Comparison of ENCODE assay signal across 9 cellular contexts in genomic region chr1:26285366-26286063, GRCh38. TPM values are rescaled to one million over a fixed set of nuclear protein-coding genes. Genes with fewer than 3 reads are reported as not detected.
DNase-seq lines count a peak whose midpoint lies in the region; TF ChIP-seq lines count a peak whose summit lies in the region.
"Had no signal": no experiment of that assay in that cellular context is flagged by ENCODE, and none has a peak within 500 bp of the region (broad histone marks: within the 10 kb centered on the region; RNA-seq: fewer than 3 reads in every experiment).

No MANE protein-coding gene starts in this region.

- no peak for TF ChIP-seq POLR2A in sigmoid colon (IDR thresholded peaks at IDR 0.05)

- DNase-seq in GM12865 (ENCODE audit: low read depth) (peak; percentile 78), epithelial cell of esophagus (ENCODE audit: low read depth) (no peak), sigmoid colon (no peak), NCI-H1092 treated with DMSO at 0.1 percent for 48 hours (lab: John Stamatoyannopoulos, UW) (no peak), NCI-H1105 treated with DMSO at 0.1 percent for 48 hours (lab: John Stamatoyannopoulos, UW) (no peak), NCI-H446 treated with DMSO at 0.1 percent for 48 hours (lab: John Stamatoyannopoulos, UW) (no peak)

- TF ChIP-seq EP300 in sigmoid colon (IDR thresholded peaks at IDR 0.05): no peak

- no peak overlapping the region for H2AFZ ChIP-seq in SU-DHL-6 (ENCODE audit: low read depth, low read length, severe bottlenecking)

- TF ChIP-seq CTCF in 22Rv1 (IDR thresholded peaks at IDR 0.05) (peak; percentile 67), GM12865 (IDR thresholded peaks at IDR 0.05; ENCODE audit: insufficient read depth, low read depth, low read length, missing control alignments) (peak; percentile 58), SU-DHL-6 (IDR thresholded peaks at IDR 0.05; ENCODE audit: insufficient read depth, low read length, poor library complexity, severe bottlenecking) (peak; percentile 52), epithelial cell of esophagus (IDR thresholded peaks at IDR 0.05; ENCODE audit: insufficient read depth, low read depth, low read length, missing control alignments) (peak; percentile 31), sigmoid colon (IDR thresholded peaks at IDR 0.05) (no peak)

- no peaks in the 10 kb centered on the region; the same call in 1 of the 2 replicates for H4K20me1 ChIP-seq in SU-DHL-6 (ENCODE audit: low read depth, low read length)

- H3K9me2 ChIP-seq in SU-DHL-6 (replicated peaks; ENCODE audit: insufficient read depth, low read length): no peaks in the 10 kb centered on the region

- no peak overlapping the region for H3K4me2 ChIP-seq in SU-DHL-6 (ENCODE audit: low read depth, low read length, poor library complexity, severe bottlenecking)

- H3K9me3 ChIP-seq in SU-DHL-6 (ENCODE audit: insufficient read depth, low read length) (no peaks in the 10 kb centered on the region), sigmoid colon (no peaks in the 10 kb centered on the region)

- peaks cover 0 to 40% (median 34%) of the 10 kb centered on the region in 4 donors for H3K4me1 ChIP-seq in sigmoid colon

- no peaks in the 10 kb centered on the region for H3K36me3 ChIP-seq in SU-DHL-6 (ENCODE audit: low read length)
- H3K36me3 ChIP-seq in sigmoid colon: no peaks in the 10 kb centered on the region

- H3K27me3 ChIP-seq in SU-DHL-6 (ENCODE audit: low read length) (no peaks in the 10 kb centered on the region), sigmoid colon (no peaks in the 10 kb centered on the region)

- H3K79me2 ChIP-seq in SU-DHL-6 (ENCODE audit: insufficient read depth, low read length): peaks cover under 1% of the 10 kb centered on the region; the same call in 1 of the 2 replicates

- intact Hi-C loops in sigmoid colon (cut with DNase I): no loop called here

- WGBS in sigmoid colon, 2 donors: 81 to 88% methylated on average over 19 of the region's 19 CpGs

- H3K27ac ChIP-seq in 22Rv1 (no peak overlapping the region), SU-DHL-6 (ENCODE audit: low read depth, low read length) (peak overlapping the region; percentile 97; the same call in 1 of the 2 replicates), sigmoid colon (peak overlapping the region; percentile 11 to 60 (median 49))

- no peak overlapping the region for H3K9ac ChIP-seq in SU-DHL-6 (ENCODE audit: low read length)

- H3F3A ChIP-seq in SU-DHL-6 (ENCODE audit: insufficient read depth): peaks cover 55% of the 10 kb centered on the region

- H3K4me3 ChIP-seq in GM12865 (ENCODE audit: low read depth, low read length) (no peak overlapping the region), SU-DHL-6 (ENCODE audit: insufficient read depth, low read length, poor library complexity, severe bottlenecking) (no peak overlapping the region), epithelial cell of esophagus (ENCODE audit: low read length) (no peak overlapping the region), sigmoid colon (no peak overlapping the region)

RNA-seq across cellular contexts. Expression of gene SH3BGRL3, which starts 5.6 kb away (rescaled TPM):
- 10 to 100 TPM; 32.9 to 41.5 (median 37.6) TPM for total RNA-seq in sigmoid colon
- 100 to 1,000 TPM; 303 to 575 (median 543) TPM for polyA plus RNA-seq in sigmoid colon

RNA-seq across cellular contexts. Expression of gene UBXN11, which starts 20.9 kb away (rescaled TPM):
- total RNA-seq in sigmoid colon: 10 to 100 TPM in 3 of 4 donors, 1 to 10 TPM in 1; 9.8 to 17.7 (median 13.1) TPM
- polyA plus RNA-seq in sigmoid colon: 10 to 100 TPM in 1 of 3 donors, 1 to 10 TPM in 2; 3.0 to 22.7 (median 4.2) TPM

RNA-seq across cellular contexts. Expression of gene CD52, which starts 32.2 kb away (rescaled TPM):
- total RNA-seq in sigmoid colon: 1 to 10 TPM in 2 of 4 donors, not detected in 2; 1.6 to 5.7 TPM
- 100 to 1,000 TPM in 1 of 3 donors, 10 to 100 TPM in 2; 19.8 to 556 (median 41.4) TPM for polyA plus RNA-seq in sigmoid colon
- total RNA-seq: temporal lobe had no signal

RNA-seq across cellular contexts. Expression of gene CEP85, which starts 51.5 kb away (rescaled TPM):
- total RNA-seq in sigmoid colon: 1 to 10 TPM; 1.9 to 5.4 (median 3.3) TPM
- polyA plus RNA-seq in sigmoid colon: 10 to 100 TPM in 1 of 3 donors, 1 to 10 TPM in 2; 2.4 to 12.9 (median 9.7) TPM

Comparison
In these comparisons a context has a peak if more than half of its experiments do, and no peak if none do; other contexts are left out.
1. CTCF ChIP-seq: peak in 22Rv1 (single experiment), GM12865 (single experiment), SU-DHL-6 (single experiment) and epithelial cell of esophagus (single experiment); none in sigmoid colon (0 of 4).